ENCODE assay signal across 1 cellular context in the genomic region with DNA sequence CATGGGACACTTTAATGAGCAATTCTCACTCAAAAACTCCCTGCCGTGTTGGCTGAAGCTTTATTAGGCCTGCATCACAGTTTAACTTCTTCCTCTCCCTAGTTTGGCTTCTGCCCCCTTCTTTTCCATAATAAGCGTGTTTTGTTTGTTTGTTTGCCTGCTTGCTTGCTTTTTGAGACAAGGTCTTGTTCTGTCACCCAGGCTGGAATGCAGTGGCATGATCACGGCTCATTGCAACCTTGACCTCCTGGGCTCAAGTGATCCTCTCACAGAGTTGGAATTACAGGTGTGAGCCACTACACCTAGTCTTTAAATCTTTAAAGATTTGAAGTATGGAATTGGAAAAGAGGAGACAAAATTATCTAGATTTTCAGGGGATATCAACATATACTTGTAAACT.
A peak's percentile ranks its signal among the peaks of the same experiment; 100 is the strongest.
TF ChIP-seq lines count a peak whose summit lies in the region.

No MANE protein-coding gene starts in this region.

TF ChIP-seq in HepG2, 621 proteins besides CTCF, POLR2A, EP300 and RAD21 (continued from another document and continues in another):
- no peak for TF ChIP-seq RFX3 (CRISPR knock-in tag; IDR thresholded peaks at IDR 0.05)
- TF ChIP-seq, protein P1, sequence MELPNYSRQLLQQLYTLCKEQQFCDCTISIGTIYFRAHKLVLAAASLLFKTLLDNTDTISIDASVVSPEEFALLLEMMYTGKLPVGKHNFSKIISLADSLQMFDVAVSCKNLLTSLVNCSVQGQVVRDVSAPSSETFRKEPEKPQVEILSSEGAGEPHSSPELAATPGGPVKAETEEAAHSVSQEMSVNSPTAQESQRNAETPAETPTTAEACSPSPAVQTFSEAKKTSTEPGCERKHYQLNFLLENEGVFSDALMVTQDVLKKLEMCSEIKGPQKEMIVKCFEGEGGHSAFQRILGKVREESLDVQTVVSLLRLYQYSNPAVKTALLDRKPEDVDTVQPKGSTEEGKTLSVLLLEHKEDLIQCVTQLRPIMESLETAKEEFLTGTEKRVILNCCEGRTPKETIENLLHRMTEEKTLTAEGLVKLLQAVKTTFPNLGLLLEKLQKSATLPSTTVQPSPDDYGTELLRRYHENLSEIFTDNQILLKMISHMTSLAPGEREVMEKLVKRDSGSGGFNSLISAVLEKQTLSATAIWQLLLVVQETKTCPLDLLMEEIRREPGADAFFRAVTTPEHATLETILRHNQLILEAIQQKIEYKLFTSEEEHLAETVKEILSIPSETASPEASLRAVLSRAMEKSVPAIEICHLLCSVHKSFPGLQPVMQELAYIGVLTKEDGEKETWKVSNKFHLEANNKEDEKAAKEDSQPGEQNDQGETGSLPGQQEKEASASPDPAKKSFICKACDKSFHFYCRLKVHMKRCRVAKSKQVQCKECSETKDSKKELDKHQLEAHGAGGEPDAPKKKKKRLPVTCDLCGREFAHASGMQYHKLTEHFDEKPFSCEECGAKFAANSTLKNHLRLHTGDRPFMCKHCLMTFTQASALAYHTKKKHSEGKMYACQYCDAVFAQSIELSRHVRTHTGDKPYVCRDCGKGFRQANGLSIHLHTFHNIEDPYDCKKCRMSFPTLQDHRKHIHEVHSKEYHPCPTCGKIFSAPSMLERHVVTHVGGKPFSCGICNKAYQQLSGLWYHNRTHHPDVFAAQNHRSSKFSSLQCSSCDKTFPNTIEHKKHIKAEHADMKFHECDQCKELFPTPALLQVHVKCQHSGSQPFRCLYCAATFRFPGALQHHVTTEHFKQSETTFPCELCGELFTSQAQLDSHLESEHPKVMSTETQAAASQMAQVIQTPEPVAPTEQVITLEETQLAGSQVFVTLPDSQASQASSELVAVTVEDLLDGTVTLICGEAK (IDR thresholded peaks at IDR 0.05) = no peak
- TF ChIP-seq, protein P1 (CRISPR knock-in tag; IDR thresholded peaks at IDR 0.05) = no peak
- TF ChIP-seq MEF2D (CRISPR knock-in tag; IDR thresholded peaks at IDR 0.05) = 0 out of 2 replicates have a peak, but pooled peaks have one; percentile 8
- no peak for TF ChIP-seq ZNF761 (CRISPR knock-in tag; conservative IDR thresholded peaks at IDR 0.05)
- TF ChIP-seq EHMT2 (IDR thresholded peaks at IDR 0.05; ENCODE audit: borderline replicate concordance, low read depth, low read length) = no peak
- TF ChIP-seq NR1H2 (CRISPR knock-in tag; IDR thresholded peaks at IDR 0.05; ENCODE audit: borderline replicate concordance, low read depth) = no peak
- TF ChIP-seq ZNF670 (CRISPR knock-in tag; IDR thresholded peaks at IDR 0.05; ENCODE audit: borderline replicate concordance) = no peak
- no peak for TF ChIP-seq MYNN (CRISPR knock-in tag; IDR thresholded peaks at IDR 0.05; ENCODE audit: low read depth)
- TF ChIP-seq ZNF607 (CRISPR knock-in tag; IDR thresholded peaks at IDR 0.05; ENCODE audit: borderline replicate concordance) = peak; percentile 17; the same call in 1 of the 2 replicates
- TF ChIP-seq SIN3A (IDR thresholded peaks at IDR 0.05; ENCODE audit: borderline replicate concordance, low read depth, low read length) = no peak
- TF ChIP-seq MLLT10 (CRISPR knock-in tag; IDR thresholded peaks at IDR 0.05) = no peak
- no peak for TF ChIP-seq DR1 (CRISPR knock-in tag; IDR thresholded peaks at IDR 0.05)
- TF ChIP-seq, protein P2, sequence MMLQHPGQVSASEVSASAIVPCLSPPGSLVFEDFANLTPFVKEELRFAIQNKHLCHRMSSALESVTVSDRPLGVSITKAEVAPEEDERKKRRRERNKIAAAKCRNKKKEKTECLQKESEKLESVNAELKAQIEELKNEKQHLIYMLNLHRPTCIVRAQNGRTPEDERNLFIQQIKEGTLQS (CRISPR knock-in tag; IDR thresholded peaks at IDR 0.05) = no peak
- peak; percentile 51; the same call in 1 of the 2 replicates for TF ChIP-seq RXRB (CRISPR knock-in tag; IDR thresholded peaks at IDR 0.05; ENCODE audit: borderline replicate concordance)
- no peak for TF ChIP-seq RBFOX2 (IDR thresholded peaks at IDR 0.05; ENCODE audit: low read depth, low read length)
- no peak for TF ChIP-seq ZNF564 (CRISPR knock-in tag; IDR thresholded peaks at IDR 0.05)
- no peak for TF ChIP-seq CBX2 (IDR thresholded peaks at IDR 0.05; ENCODE audit: low read depth, low read length)
- TF ChIP-seq CBX2 (CRISPR knock-in tag; IDR thresholded peaks at IDR 0.05; ENCODE audit: low read depth) = no peak
- TF ChIP-seq KLF12 (CRISPR knock-in tag; IDR thresholded peaks at IDR 0.05; ENCODE audit: borderline replicate concordance) = no peak
- TF ChIP-seq ZBTB21 (CRISPR knock-in tag; IDR thresholded peaks at IDR 0.05) = no peak
- TF ChIP-seq PRPF4 (IDR thresholded peaks at IDR 0.05; ENCODE audit: low read depth, low read length, poor library complexity, severe bottlenecking) = no peak
- no peak for TF ChIP-seq PAF1 (CRISPR knock-in tag; IDR thresholded peaks at IDR 0.05)
- no peak for TF ChIP-seq ZNF350 (CRISPR knock-in tag; IDR thresholded peaks at IDR 0.05; ENCODE audit: borderline replicate concordance, low read depth)
- no peak for TF ChIP-seq PRMT3 (CRISPR knock-in tag; IDR thresholded peaks at IDR 0.05; ENCODE audit: borderline replicate concordance, low read depth)
- no peak for TF ChIP-seq CAMTA2 (CRISPR knock-in tag; IDR thresholded peaks at IDR 0.05; ENCODE audit: borderline replicate concordance)
- TF ChIP-seq NAIF1 (CRISPR knock-in tag; IDR thresholded peaks at IDR 0.05; ENCODE audit: borderline replicate concordance) = no peak
- TF ChIP-seq, protein P3, sequence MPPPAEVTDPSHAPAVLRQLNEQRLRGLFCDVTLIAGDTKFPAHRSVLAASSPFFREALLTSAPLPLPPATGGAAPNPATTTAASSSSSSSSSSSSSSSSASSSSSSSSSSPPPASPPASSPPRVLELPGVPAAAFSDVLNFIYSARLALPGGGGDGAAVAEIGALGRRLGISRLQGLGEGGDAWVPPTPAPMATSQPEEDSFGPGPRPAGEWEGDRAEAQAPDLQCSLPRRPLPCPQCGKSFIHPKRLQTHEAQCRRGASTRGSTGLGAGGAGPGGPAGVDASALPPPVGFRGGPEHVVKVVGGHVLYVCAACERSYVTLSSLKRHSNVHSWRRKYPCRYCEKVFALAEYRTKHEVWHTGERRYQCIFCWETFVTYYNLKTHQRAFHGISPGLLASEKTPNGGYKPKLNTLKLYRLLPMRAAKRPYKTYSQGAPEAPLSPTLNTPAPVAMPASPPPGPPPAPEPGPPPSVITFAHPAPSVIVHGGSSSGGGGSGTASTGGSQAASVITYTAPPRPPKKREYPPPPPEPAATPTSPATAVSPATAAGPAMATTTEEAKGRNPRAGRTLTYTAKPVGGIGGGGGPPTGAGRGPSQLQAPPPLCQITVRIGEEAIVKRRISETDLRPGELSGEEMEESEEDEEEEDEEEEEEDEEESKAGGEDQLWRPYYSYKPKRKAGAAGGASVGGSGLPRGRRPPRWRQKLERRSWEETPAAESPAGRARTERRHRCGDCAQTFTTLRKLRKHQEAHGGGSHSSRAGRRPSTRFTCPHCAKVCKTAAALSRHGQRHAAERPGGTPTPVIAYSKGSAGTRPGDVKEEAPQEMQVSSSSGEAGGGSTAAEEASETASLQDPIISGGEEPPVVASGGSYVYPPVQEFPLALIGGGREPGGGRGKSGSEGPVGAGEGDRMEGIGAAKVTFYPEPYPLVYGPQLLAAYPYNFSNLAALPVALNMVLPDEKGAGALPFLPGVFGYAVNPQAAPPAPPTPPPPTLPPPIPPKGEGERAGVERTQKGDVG (CRISPR knock-in tag; IDR thresholded peaks at IDR 0.05; ENCODE audit: borderline replicate concordance) = no peak
- peak; percentile 78; the same call in 1 of the 2 replicates for TF ChIP-seq NR2F6 (IDR thresholded peaks at IDR 0.05)
- TF ChIP-seq NR2F6 (CRISPR knock-in tag; IDR thresholded peaks at IDR 0.05) = peak; percentile 86
- TF ChIP-seq TRIM24 (CRISPR knock-in tag; IDR thresholded peaks at IDR 0.05) = no peak
- TF ChIP-seq ZNF567 (CRISPR knock-in tag; IDR thresholded peaks at IDR 0.05; ENCODE audit: borderline replicate concordance) = no peak
- TF ChIP-seq, protein P4, sequence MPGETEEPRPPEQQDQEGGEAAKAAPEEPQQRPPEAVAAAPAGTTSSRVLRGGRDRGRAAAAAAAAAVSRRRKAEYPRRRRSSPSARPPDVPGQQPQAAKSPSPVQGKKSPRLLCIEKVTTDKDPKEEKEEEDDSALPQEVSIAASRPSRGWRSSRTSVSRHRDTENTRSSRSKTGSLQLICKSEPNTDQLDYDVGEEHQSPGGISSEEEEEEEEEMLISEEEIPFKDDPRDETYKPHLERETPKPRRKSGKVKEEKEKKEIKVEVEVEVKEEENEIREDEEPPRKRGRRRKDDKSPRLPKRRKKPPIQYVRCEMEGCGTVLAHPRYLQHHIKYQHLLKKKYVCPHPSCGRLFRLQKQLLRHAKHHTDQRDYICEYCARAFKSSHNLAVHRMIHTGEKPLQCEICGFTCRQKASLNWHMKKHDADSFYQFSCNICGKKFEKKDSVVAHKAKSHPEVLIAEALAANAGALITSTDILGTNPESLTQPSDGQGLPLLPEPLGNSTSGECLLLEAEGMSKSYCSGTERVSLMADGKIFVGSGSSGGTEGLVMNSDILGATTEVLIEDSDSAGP (CRISPR knock-in tag; IDR thresholded peaks at IDR 0.05; ENCODE audit: borderline replicate concordance) = no peak
- TF ChIP-seq ZEB1 (IDR thresholded peaks at IDR 0.05; ENCODE audit: insufficient replicate concordance, low read depth) = no peak
- TF ChIP-seq, protein P5, sequence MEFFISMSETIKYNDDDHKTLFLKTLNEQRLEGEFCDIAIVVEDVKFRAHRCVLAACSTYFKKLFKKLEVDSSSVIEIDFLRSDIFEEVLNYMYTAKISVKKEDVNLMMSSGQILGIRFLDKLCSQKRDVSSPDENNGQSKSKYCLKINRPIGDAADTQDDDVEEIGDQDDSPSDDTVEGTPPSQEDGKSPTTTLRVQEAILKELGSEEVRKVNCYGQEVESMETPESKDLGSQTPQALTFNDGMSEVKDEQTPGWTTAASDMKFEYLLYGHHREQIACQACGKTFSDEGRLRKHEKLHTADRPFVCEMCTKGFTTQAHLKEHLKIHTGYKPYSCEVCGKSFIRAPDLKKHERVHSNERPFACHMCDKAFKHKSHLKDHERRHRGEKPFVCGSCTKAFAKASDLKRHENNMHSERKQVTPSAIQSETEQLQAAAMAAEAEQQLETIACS (CRISPR knock-in tag; IDR thresholded peaks at IDR 0.05) = no peak
- TF ChIP-seq FIP1L1 (IDR thresholded peaks at IDR 0.05; ENCODE audit: borderline replicate concordance, insufficient read depth, low read depth, low read length) = no peak
- TF ChIP-seq TGIF2 (CRISPR knock-in tag; IDR thresholded peaks at IDR 0.05) = no peak
- TF ChIP-seq ZMAT3 (CRISPR knock-in tag; conservative IDR thresholded peaks at IDR 0.05) = peak; percentile 36; the same call in 1 of the 2 replicates
- TF ChIP-seq, protein P6, sequence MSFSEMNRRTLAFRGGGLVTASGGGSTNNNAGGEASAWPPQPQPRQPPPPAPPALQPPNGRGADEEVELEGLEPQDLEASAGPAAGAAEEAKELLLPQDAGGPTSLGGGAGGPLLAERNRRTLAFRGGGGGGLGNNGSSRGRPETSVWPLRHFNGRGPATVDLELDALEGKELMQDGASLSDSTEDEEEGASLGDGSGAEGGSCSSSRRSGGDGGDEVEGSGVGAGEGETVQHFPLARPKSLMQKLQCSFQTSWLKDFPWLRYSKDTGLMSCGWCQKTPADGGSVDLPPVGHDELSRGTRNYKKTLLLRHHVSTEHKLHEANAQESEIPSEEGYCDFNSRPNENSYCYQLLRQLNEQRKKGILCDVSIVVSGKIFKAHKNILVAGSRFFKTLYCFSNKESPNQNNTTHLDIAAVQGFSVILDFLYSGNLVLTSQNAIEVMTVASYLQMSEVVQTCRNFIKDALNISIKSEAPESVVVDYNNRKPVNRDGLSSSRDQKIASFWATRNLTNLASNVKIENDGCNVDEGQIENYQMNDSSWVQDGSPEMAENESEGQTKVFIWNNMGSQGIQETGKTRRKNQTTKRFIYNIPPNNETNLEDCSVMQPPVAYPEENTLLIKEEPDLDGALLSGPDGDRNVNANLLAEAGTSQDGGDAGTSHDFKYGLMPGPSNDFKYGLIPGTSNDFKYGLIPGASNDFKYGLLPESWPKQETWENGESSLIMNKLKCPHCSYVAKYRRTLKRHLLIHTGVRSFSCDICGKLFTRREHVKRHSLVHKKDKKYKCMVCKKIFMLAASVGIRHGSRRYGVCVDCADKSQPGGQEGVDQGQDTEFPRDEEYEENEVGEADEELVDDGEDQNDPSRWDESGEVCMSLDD (CRISPR knock-in tag; IDR thresholded peaks at IDR 0.05; ENCODE audit: borderline replicate concordance) = no peak
- no peak for TF ChIP-seq ZNF510 (CRISPR knock-in tag; IDR thresholded peaks at IDR 0.05; ENCODE audit: low read depth)
